Comparison of ENCODE assay signal across 9 cellular contexts in the genomic region with DNA sequence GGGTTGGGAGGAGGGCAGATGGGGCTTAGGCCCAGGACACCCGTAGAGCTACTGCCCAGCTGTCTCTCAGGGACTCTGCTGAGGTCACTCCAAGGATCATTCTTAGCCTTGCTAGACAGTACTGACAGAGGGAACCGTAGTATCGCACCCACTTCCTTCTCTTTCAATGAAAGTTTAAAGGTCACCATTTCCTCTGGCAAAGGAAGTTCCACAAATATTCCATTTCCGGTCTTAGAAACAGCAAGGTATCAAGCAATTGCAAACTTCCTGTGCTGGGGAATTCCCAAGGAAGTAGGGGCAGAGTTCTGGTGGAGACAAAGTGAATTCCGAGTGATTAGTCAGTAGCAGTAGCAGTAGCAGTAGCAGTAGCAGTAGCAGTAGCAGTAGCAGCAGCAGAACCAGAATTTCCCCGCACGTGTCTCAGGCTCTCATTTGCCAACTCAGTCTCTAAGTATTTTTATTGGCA. TPM values are rescaled to one million over a fixed set of nuclear protein-coding genes. Genes with fewer than 3 reads are reported as not detected.
DNase-seq lines count a peak whose midpoint lies in the region; ATAC-seq and TF ChIP-seq lines count a peak whose summit lies in the region.
"Had no signal": no experiment of that assay in that cellular context is flagged by ENCODE, and none has a peak within 500 bp of the region (broad histone marks: within the 10 kb centered on the region; RNA-seq: fewer than 3 reads in every experiment).

No MANE protein-coding gene starts in this region.

- no peaks in the 10 kb centered on the region for H3K9me3 ChIP-seq in hepatocyte (ENCODE audit: low read depth)
- no peaks in the 10 kb centered on the region for H3K9me3 ChIP-seq in aorta (ENCODE audit: control insufficient read depth, low read length)

- no peaks in the 10 kb centered on the region for H4K20me1 ChIP-seq in hepatocyte (ENCODE audit: insufficient read depth, poor library complexity, severe bottlenecking)

- POLR2A ChIA-PET in activated CD4-positive, alpha-beta memory T cell treated with anti-CD3 and anti-CD28 coated beads, Interleukin-2, amount 10 ng/mL, durations not matched to agents 7 days and 5 days (lab: Charles Lee) = no interaction called here

- H3K4me3 Mint-ChIP-seq in activated CD4-positive, alpha-beta memory T cell treated with anti-CD3 and anti-CD28 coated beads, Interleukin-2, amount 10 ng/mL, durations not matched to agents 7 days and 5 days = no peak overlapping the region

- H3K27me3 ChIP-seq in hepatocyte (no peaks in the 10 kb centered on the region), aorta (ENCODE audit: control insufficient read depth in 1 of 2, insufficient read depth in 2 of 2, low read length in 1 of 2) (no peaks in the 10 kb centered on the region)

- no peak overlapping the region for H2AFZ ChIP-seq in hepatocyte

- H3K36me3 Mint-ChIP-seq in activated CD4-positive, alpha-beta memory T cell treated with anti-CD3 and anti-CD28 coated beads, Interleukin-2, amount 10 ng/mL, durations not matched to agents 7 days and 5 days (ENCODE audit: low read depth) = peaks cover 24% of the 10 kb centered on the region

- TF ChIP-seq CTCF in hepatocyte (IDR thresholded peaks at IDR 0.05; ENCODE audit: poor library complexity) = no peak

- H3K27ac ChIP-seq in hepatocyte (peak overlapping the region; percentile 72), aorta (ENCODE audit: low read depth in 1 of 2, low read length in 2 of 2) (no peak overlapping the region)

- CTCF ChIA-PET in activated CD4-positive, alpha-beta memory T cell treated with anti-CD3 and anti-CD28 coated beads, Interleukin-2, amount 10 ng/mL, durations not matched to agents 7 days and 5 days (lab: Charles Lee) = no interaction called here

- no peaks in the 10 kb centered on the region for H3K79me2 ChIP-seq in hepatocyte

- intact Hi-C loops in Right ventricle myocardium superior (cut with DNase I) = no loop called here
- intact Hi-C loops in cardiac septum (cut with DNase I) = loop anchor here (2.0 to 5.0 kb wide), 2 partner anchors 45 to 57 kb away; no protein-coding TSS in a partner anchor
- intact Hi-C loops in aorta (cut with DNase I) = no loop called here

- H3K9me3 Mint-ChIP-seq in activated CD4-positive, alpha-beta memory T cell treated with anti-CD3 and anti-CD28 coated beads, Interleukin-2, amount 10 ng/mL, durations not matched to agents 7 days and 5 days = peaks cover 21% of the 10 kb centered on the region

- H3K27ac Mint-ChIP-seq in activated CD4-positive, alpha-beta memory T cell treated with anti-CD3 and anti-CD28 coated beads, Interleukin-2, amount 10 ng/mL, durations not matched to agents 7 days and 5 days = peak overlapping the region; percentile 27

- peaks cover 24% of the 10 kb centered on the region for H3K4me1 Mint-ChIP-seq in activated CD4-positive, alpha-beta memory T cell treated with anti-CD3 and anti-CD28 coated beads, Interleukin-2, amount 10 ng/mL, durations not matched to agents 7 days and 5 days

- H3K36me3 ChIP-seq in hepatocyte (replicated peaks; ENCODE audit: insufficient read depth, low read depth) (no peaks in the 10 kb centered on the region), aorta (ENCODE audit: control insufficient read depth in 1 of 2, insufficient read depth in 2 of 2, low read length in 1 of 2) (no peaks in the 10 kb centered on the region)

- WGBS in hepatocyte (ENCODE audit: low lambda C conversion rate, missing lambda C conversion rate) = 70% methylated on average over 7 of the region's 7 CpGs
- WGBS in aorta, 2 donors = 59 to 64% methylated on average over 7 of the region's 7 CpGs

- H3K4me3 ChIP-seq in hepatocyte (no peak overlapping the region), aorta (ENCODE audit: low read length in 2 of 2) (no peak overlapping the region)

- no peak overlapping the region for H3K4me2 ChIP-seq in hepatocyte

- DNase-seq in Right ventricle myocardium superior (no peak), cardiac septum (ENCODE audit: low spot score) (no peak), hepatocyte (ENCODE audit: low spot score) (peak; percentile 29), aorta (no peak), NCI-H1092 (lab: John Stamatoyannopoulos, UW) (no peak), T-helper 9 cell (no peak), NCI-H187 treated with DMSO at 0.1 percent for 48 hours (lab: John Stamatoyannopoulos, UW) (no peak)
- no peak for DNase-seq in activated CD4-positive, alpha-beta memory T cell treated with anti-CD3 and anti-CD28 coated beads, Interleukin-2, amount 10 ng/mL, durations not matched to agents 7 days and 5 days

- H3K4me1 ChIP-seq in hepatocyte (ENCODE audit: insufficient read depth) = peaks cover 3% of the 10 kb centered on the region
- no peaks in the 10 kb centered on the region for H3K4me1 ChIP-seq in aorta (ENCODE audit: control insufficient read depth in 1 of 2, insufficient read depth in 2 of 2, low read length in 2 of 2)

- no peaks in the 10 kb centered on the region for H3K27me3 Mint-ChIP-seq in activated CD4-positive, alpha-beta memory T cell treated with anti-CD3 and anti-CD28 coated beads, Interleukin-2, amount 10 ng/mL, durations not matched to agents 7 days and 5 days

- no peaks in the 10 kb centered on the region for H3K9me2 ChIP-seq in hepatocyte (replicated peaks; ENCODE audit: insufficient read depth)

- ATAC-seq in Right ventricle myocardium superior (ENCODE audit: poor library complexity) = peak; percentile 75
- ATAC-seq in aorta (ENCODE audit: low FRiP score) = peak; percentile 73

RNA-seq across cellular contexts. Expression of a gene that starts 24.7 kb away (rescaled TPM):
- total RNA-seq in Right ventricle myocardium superior = 0.30 TPM
- total RNA-seq in cardiac septum = 0.48 TPM
- total RNA-seq in activated CD4-positive, alpha-beta memory T cell treated with anti-CD3 and anti-CD28 coated beads, Interleukin-2, amount 10 ng/mL, durations not matched to agents 7 days and 5 days = under 1 TPM in 1 of 2 experiments, not detected in 1; 0.48 TPM
- 0.76 and 1.1 TPM in 2 replicates for total RNA-seq in hepatocyte
- 1.2 and 2.4 TPM in 2 replicates for polyA plus RNA-seq in hepatocyte
- 1 to 10 TPM; 2.8 to 9.3 TPM for total RNA-seq in aorta
- polyA plus RNA-seq in aorta = 1 to 10 TPM; 1.2 to 1.9 TPM

RNA-seq across cellular contexts. Expression of a gene that starts 27.6 kb away (rescaled TPM):
- not detected for total RNA-seq in Right ventricle myocardium superior
- not detected for total RNA-seq in cardiac septum
- total RNA-seq in activated CD4-positive, alpha-beta memory T cell treated with anti-CD3 and anti-CD28 coated beads, Interleukin-2, amount 10 ng/mL, durations not matched to agents 7 days and 5 days = 1 to 10 TPM; 4.8 to 5.4 TPM
- total RNA-seq in hepatocyte = 2.3 and 3.1 TPM in 2 replicates
- 1.1 and 1.4 TPM in 2 replicates for polyA plus RNA-seq in hepatocyte
- total RNA-seq in aorta = under 1 TPM in 1 of 2 donors, not detected in 1; 0.19 TPM
- not detected for polyA plus RNA-seq in aorta
- total RNA-seq: SK-MEL-5 had no signal

RNA-seq across cellular contexts. Expression of a gene that starts 47.5 kb away (rescaled TPM):
- 0.30 TPM for total RNA-seq in Right ventricle myocardium superior
- 0.30 TPM for total RNA-seq in cardiac septum
- total RNA-seq in activated CD4-positive, alpha-beta memory T cell treated with anti-CD3 and anti-CD28 coated beads, Interleukin-2, amount 10 ng/mL, durations not matched to agents 7 days and 5 days = 10 to 100 TPM; 63.3 to 66.3 TPM
- total RNA-seq in hepatocyte = 4.3 and 8.1 TPM in 2 replicates
- 5.0 and 7.2 TPM in 2 replicates for polyA plus RNA-seq in hepatocyte
- under 1 TPM; 0.65 to 0.69 TPM for total RNA-seq in aorta
- polyA plus RNA-seq in aorta = under 1 TPM; under 0.01 to 0.08 TPM
